Comparison of ENCODE assay signal across 15 cellular contexts in genomic region chr11:70028147-70028855, GRCh38. TPM values are rescaled to one million over a fixed set of nuclear protein-coding genes. Genes with fewer than 3 reads are reported as not detected.
DNase-seq lines count a peak whose midpoint lies in the region; TF ChIP-seq lines count a peak whose summit lies in the region.
"Had no signal": no experiment of that assay in that cellular context is flagged by ENCODE, and none has a peak within 500 bp of the region (broad histone marks: within the 10 kb centered on the region; RNA-seq: fewer than 3 reads in every experiment).

No MANE protein-coding gene starts in this region.

- no peaks in the 10 kb centered on the region for H3K27me3 ChIP-seq in ascending aorta
- no peaks in the 10 kb centered on the region for H3K27me3 ChIP-seq in H7 (ENCODE audit: control insufficient read depth, insufficient read depth, low read length)

- no peaks in the 10 kb centered on the region for H3K9me3 ChIP-seq in ascending aorta
- H3K9me3 ChIP-seq: Caco-2 had no signal

- peak overlapping the region; percentile 41 to 71 for H3K27ac ChIP-seq in ascending aorta
- H3K27ac ChIP-seq: 22Rv1, A549, C4-2B had no signal

- H3K36me3 ChIP-seq in ascending aorta = no peaks in the 10 kb centered on the region
- no peaks in the 10 kb centered on the region for H3K36me3 ChIP-seq in H7 (replicated peaks; ENCODE audit: control insufficient read depth, insufficient read depth, low read length)

- H3K4me3 Mint-ChIP-seq in type B pancreatic cell = no peak overlapping the region
- H3K4me3 Mint-ChIP-seq: CD4-positive, alpha-beta T cell; GM23338 had no signal

- intact Hi-C loops in ascending aorta (cut with DNase I) = loop anchor here (2.0 kb wide), 1 partner anchor 50 kb away; the partner anchor contains the start of gene ANO1

- H3K36me3 Mint-ChIP-seq in type B pancreatic cell = peaks cover 3% of the 10 kb centered on the region

- H3K9me3 Mint-ChIP-seq in type B pancreatic cell = peaks cover 4% of the 10 kb centered on the region
- H3K9me3 Mint-ChIP-seq: CD4-positive, alpha-beta T cell; GM23338 had no signal

- DNase-seq in activated CD8-positive, alpha-beta memory T cell treated with anti-CD3 and anti-CD28 coated beads for 24 hours = peak; percentile 21
- DNase-seq in activated CD8-positive, alpha-beta memory T cell treated with anti-CD3 and anti-CD28 coated beads, Interleukin-2, amount 50 U/mL, for 4 hours = no peak
- DNase-seq in ascending aorta (ENCODE audit: low spot score in 2 of 2) = no peak
- peak; percentile 37 for DNase-seq in islet precursor cell
- DNase-seq in type B pancreatic cell (ENCODE audit: extremely low spot score, unreplicated experiment) = peak; percentile 51
- DNase-seq in cortex of kidney (lab: John Stamatoyannopoulos, UW) = no peak
- no peak for DNase-seq in NCI-H1930 (lab: John Stamatoyannopoulos, UW)
- no peak for DNase-seq in H7
- DNase-seq: AML-193; CD4-positive, alpha-beta T cell had no signal

- TF ChIP-seq CTCF in ascending aorta (IDR thresholded peaks at IDR 0.05) = no peak
- no peak for TF ChIP-seq CTCF in type B pancreatic cell (conservative IDR thresholded peaks at IDR 0.05)

- peaks cover 7% of the 10 kb centered on the region for H3K4me1 Mint-ChIP-seq in type B pancreatic cell (ENCODE audit: unreplicated experiment)

- H3K27ac Mint-ChIP-seq in type B pancreatic cell = no peak overlapping the region
- H3K27ac Mint-ChIP-seq: CD4-positive, alpha-beta T cell; GM23338 had no signal

- peaks cover 7 to 15% of the 10 kb centered on the region in 2 donors for H3K4me1 ChIP-seq in ascending aorta
- H3K4me1 ChIP-seq: A549, Caco-2 had no signal

- H3K4me3 ChIP-seq in ascending aorta (no peak overlapping the region), H7 (ENCODE audit: insufficient read depth, low read depth, low read length) (no peak overlapping the region)
- H3K4me3 ChIP-seq: A549, GM23338 had no signal

- H3K27me3 Mint-ChIP-seq in type B pancreatic cell = peaks cover 9% of the 10 kb centered on the region

RNA-seq across cellular contexts. Expression of gene ANO1, which starts 49.8 kb away (rescaled TPM):
- total RNA-seq in ascending aorta (244 TPM), type B pancreatic cell (ENCODE audit: low replicate concordance) (14.9 and 29.2 TPM in 2 replicates)
- total RNA-seq in H7 (2014; rRNA removed; shearing (Covaris generic)) = 1.1 and 2.3 TPM in 2 replicates
- total RNA-seq: CD4-positive, alpha-beta T cell had no signal

Comparison
In these comparisons a context has a peak if more than half of its experiments do, and no peak if none do; other contexts are left out.
1. DNase-seq: peak in activated CD8-positive, alpha-beta memory T cell treated with anti-CD3 and anti-CD28 coated beads for 24 hours (single experiment), islet precursor cell (single experiment) and type B pancreatic cell (single experiment); none in activated CD8-positive, alpha-beta memory T cell treated with anti-CD3 and anti-CD28 coated beads, Interleukin-2, amount 50 U/mL, for 4 hours (single experiment), ascending aorta (0 of 2), cortex of kidney (single experiment), NCI-H1930 (0 of 2) and H7 (single experiment).